9 cellular contexts compared by ENCODE assay signal in the genomic region with DNA sequence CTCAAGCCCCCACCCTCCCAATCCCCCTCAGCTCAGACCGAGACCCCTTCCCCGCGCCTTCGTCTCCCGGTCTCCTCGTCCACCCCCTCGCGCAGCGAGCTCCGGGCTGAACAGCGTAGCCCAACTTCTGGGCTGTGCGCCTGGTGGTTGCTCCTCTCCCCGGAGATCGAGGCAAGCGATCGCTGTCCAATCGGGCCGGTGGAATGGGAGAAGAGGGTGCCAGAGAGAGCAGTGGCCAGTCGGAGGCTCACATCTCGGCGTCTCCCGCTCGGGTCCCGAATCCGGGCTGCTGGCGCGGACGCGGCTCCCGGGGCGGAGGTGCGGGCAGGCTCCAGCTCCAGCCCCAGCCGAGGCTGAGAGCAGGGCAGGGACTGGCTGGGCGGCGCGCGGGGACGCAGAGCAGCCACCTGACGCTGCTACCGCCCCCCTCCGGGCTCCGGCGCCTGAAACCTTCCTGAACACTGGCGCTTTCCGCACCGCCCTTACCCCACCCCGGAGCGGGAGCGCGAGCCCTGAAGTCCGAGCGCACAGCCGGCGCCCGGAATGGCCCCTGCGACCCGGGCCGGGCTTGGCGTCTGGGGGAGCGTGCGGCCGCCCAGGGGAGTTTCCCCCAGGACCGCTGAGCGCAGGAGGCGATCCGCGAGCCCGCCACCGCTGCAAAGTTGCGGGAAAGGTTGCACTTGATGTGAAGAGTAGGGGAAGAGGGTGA. TPM values are rescaled to one million over a fixed set of nuclear protein-coding genes. Genes with fewer than 3 reads are reported as not detected.
A peak's percentile ranks its signal among the peaks of the same experiment; 100 is the strongest.
DNase-seq lines count a peak whose midpoint lies in the region; ATAC-seq, FAIRE-seq and TF ChIP-seq lines count a peak whose summit lies in the region.
"Had no signal": no experiment of that assay in that cellular context is flagged by ENCODE, and none has a peak within 500 bp of the region (broad histone marks: within the 10 kb centered on the region; RNA-seq: fewer than 3 reads in every experiment).

No MANE protein-coding gene starts in this region.

- no peaks in the 10 kb centered on the region for H3K9me3 ChIP-seq in lung (ENCODE audit: control insufficient read depth in 2 of 2, insufficient read depth in 1 of 2, low read length in 1 of 2)
- no peaks in the 10 kb centered on the region for H3K9me3 ChIP-seq in T-helper 17 cell (ENCODE audit: control insufficient read depth, low read length, poor library complexity, severe bottlenecking)

- H3K27me3 ChIP-seq in bronchial epithelial cell (ENCODE audit: control insufficient read depth, insufficient read depth, low read length) (peaks cover 23% of the 10 kb centered on the region), lung (ENCODE audit: control insufficient read depth, insufficient read depth) (no peaks in the 10 kb centered on the region)

- WGBS in lung, 2 donors, result 1 to 2% methylated on average over 56 to 70 of the region's 70 CpGs

- H3K4me3 Mint-ChIP-seq in T-helper 17 cell, result no peak overlapping the region
- H3K4me3 Mint-ChIP-seq: dendritic cell treated with granulocyte-macrophage colony-stimulating factor and Interleukin-4, amounts not matched to agents 40 ng/mL and 50 ng/mL, for 4 days had no signal

- TF ChIP-seq CTCF in bronchial epithelial cell (IDR thresholded peaks at IDR 0.05; ENCODE audit: insufficient read depth, low read length, severe bottlenecking), result peak; percentile 3
- no peak for TF ChIP-seq CTCF in lung (IDR thresholded peaks at IDR 0.05; ENCODE audit: control extremely low read depth, extremely low read depth)

- H3K4me3 ChIP-seq in bronchial epithelial cell (ENCODE audit: low read depth, low read length) (peak overlapping the region; percentile 10), lung (no peak overlapping the region)

- no peaks in the 10 kb centered on the region for H3K4me1 Mint-ChIP-seq in T-helper 17 cell

- H3K36me3 Mint-ChIP-seq in T-helper 17 cell (ENCODE audit: low read depth), result no peaks in the 10 kb centered on the region

- no peaks in the 10 kb centered on the region for H3K36me3 ChIP-seq in bronchial epithelial cell (ENCODE audit: control insufficient read depth, insufficient read depth, low read length)
- no peaks in the 10 kb centered on the region for H3K36me3 ChIP-seq in lung (ENCODE audit: control insufficient read depth in 2 of 2, insufficient read depth in 2 of 2, low read length in 2 of 2)

- no peak overlapping the region for H3K27ac ChIP-seq in lung (ENCODE audit: low read depth in 1 of 2, low read length in 1 of 2)

- peaks cover 0 to 11% of the 10 kb centered on the region in 2 donors for H3K4me1 ChIP-seq in lung (ENCODE audit: control insufficient read depth in 2 of 2, insufficient read depth in 2 of 2, low read length in 2 of 2)

- peak; percentile 40 for ATAC-seq in GM18502 (IDR thresholded peaks at IDR 0.05; ENCODE audit: poor library complexity, unreplicated experiment)
- peak; percentile 13 for ATAC-seq in lung (ENCODE audit: insufficient read depth, low FRiP score)
- no peak for ATAC-seq in T-helper 17 cell
- ATAC-seq in GM19023 (IDR thresholded peaks at IDR 0.05; ENCODE audit: unreplicated experiment), result no peak
- no peak for ATAC-seq in GM21390 (IDR thresholded peaks at IDR 0.05; ENCODE audit: unreplicated experiment)

- DNase-seq in NCI-H187 treated with DMSO at 0.1 percent for 48 hours (lab: John Stamatoyannopoulos, UW), result peak; percentile 45
- DNase-seq in bronchial epithelial cell (ENCODE audit: low read depth), result no peak
- DNase-seq in lung (ENCODE audit: low spot score), result no peak
- no peak for DNase-seq in T-helper 17 cell
- no peak for DNase-seq in stimulated activated CD4-positive, alpha-beta T cell treated with anti-CD3 and anti-CD28 coated beads, Interleukin-4, amount 100 ng/mL, for 1 hour

- no peak overlapping the region for H3K27ac Mint-ChIP-seq in T-helper 17 cell
- H3K27ac Mint-ChIP-seq: dendritic cell treated with granulocyte-macrophage colony-stimulating factor and Interleukin-4, amounts not matched to agents 40 ng/mL and 50 ng/mL, for 4 days had no signal

- peaks cover 42% of the 10 kb centered on the region for H3K27me3 Mint-ChIP-seq in T-helper 17 cell

- FAIRE-seq in bronchial epithelial cell (lab: Jason Lieb, UNC), result no peak

RNA-seq across cellular contexts. Expression of gene KCNH5, which starts 0.5 kb away (rescaled TPM):
- total RNA-seq in bronchial epithelial cell (under 0.01 TPM in 2 replicates), lung (under 1 TPM; 0.03 to 0.40 TPM), T-helper 17 cell (not detected)
- polyA plus RNA-seq in lung, result under 1 TPM in 1 of 2 donors, not detected in 1; 0.08 TPM

Comparison
In these comparisons a context has a peak if more than half of its experiments do, and no peak if none do; other contexts are left out.
1. ATAC-seq: peak in GM18502 (single experiment) and lung (single experiment); none in T-helper 17 cell (single experiment), GM19023 (single experiment) and GM21390 (single experiment).